In genomic region chr2:31865215-31865614, GRCh38 we compare ENCODE assay signal across 10 cellular contexts.
"Had no signal": no experiment of that assay in that cellular context is flagged by ENCODE, and none has a peak within 500 bp of the region (broad histone marks: within the 10 kb centered on the region; RNA-seq: fewer than 3 reads in every experiment).

No MANE protein-coding gene starts in this region.

- H2AFZ ChIP-seq: GM23338 had no signal

- H3K4me3 Mint-ChIP-seq: GM23338, H9 had no signal

- H3K27ac Mint-ChIP-seq: GM23338, H9 had no signal

- FAIRE-seq: H1, H54, HTR-8/SVneo, K562 had no signal

- H3K4me1 Mint-ChIP-seq: GM23338, H9 had no signal

- DNase-seq: H9, HCEC 1CT, IMR-90, Kasumi-1, KG1 had no signal

- H3K4me2 ChIP-seq: GM23338 had no signal

- H3K4me3 ChIP-seq: GM23338, K562 had no signal

- H3K9me3 Mint-ChIP-seq: GM23338, H9 had no signal

- ATAC-seq: GM23338, K562 had no signal
